ENCODE assay signal across 4 cellular contexts in the genomic region with DNA sequence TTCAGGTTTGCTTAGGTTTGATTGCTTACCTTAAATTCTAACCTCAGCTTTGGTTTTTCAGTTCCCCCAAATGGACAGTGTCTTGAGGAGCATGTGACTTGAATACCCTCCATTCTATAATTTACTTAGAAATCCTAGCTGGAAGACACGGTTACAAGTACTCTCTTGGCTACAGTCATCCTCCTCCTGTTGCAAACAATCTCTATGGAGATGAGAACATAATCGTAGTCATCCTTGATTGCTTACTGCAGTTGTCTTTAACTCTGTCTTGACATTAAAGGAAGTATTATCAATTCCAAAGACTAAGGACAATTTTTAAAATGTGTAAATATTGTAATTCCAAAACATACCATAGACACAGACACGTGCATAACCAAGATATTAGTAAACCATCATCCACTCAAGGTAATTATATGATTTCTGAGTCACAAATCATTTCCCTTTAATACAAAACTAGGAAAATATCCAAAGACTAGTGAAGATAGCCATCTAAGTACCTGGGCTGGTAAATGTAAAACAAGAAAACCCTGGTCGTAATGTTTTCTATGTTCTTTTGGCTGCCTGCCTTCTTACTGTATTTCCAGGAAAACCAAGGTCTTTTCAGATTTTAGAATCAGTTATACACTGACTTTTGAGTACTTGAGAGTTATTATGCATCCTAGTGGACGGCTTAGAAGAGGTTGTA.
"Had no signal": no experiment of that assay in that cellular context is flagged by ENCODE, and none has a peak within 500 bp of the region (broad histone marks: within the 10 kb centered on the region; RNA-seq: fewer than 3 reads in every experiment).

No MANE protein-coding gene starts in this region.

- H3K9me3 Mint-ChIP-seq: GM23338, H9 had no signal

- H3K27ac Mint-ChIP-seq: GM23338, H9 had no signal

- DNase-seq: H9, HCEC 1CT, IMR-90 had no signal

- H2AFZ ChIP-seq: GM23338 had no signal

- ATAC-seq: GM23338 had no signal

- H3K4me3 ChIP-seq: GM23338 had no signal

- H3K4me3 Mint-ChIP-seq: GM23338, H9 had no signal

- H3K4me2 ChIP-seq: GM23338 had no signal
